31 cellular contexts compared by ENCODE assay signal in the genomic region with DNA sequence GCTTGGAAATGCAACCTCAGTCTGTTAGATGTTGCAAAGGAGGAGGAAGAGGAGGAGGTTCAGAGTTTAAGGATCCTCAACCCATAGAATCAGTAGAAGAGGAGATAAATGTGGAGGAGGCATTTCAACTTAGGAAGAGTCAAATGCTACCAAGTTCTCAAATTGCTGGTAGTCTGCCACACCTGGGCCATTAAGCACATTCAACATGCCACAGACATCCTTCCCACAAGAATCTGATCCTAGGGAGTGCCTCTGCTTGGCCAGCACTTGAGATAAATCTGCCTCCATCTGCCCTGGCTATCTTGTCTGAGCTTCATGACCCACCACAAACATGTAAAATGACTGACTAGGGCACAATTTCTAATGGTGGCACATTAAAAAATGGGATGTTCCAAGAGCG.
"Had no signal": no experiment of that assay in that cellular context is flagged by ENCODE, and none has a peak within 500 bp of the region (broad histone marks: within the 10 kb centered on the region; RNA-seq: fewer than 3 reads in every experiment).

No MANE protein-coding gene starts in this region.

- H3K79me2 ChIP-seq: parathyroid adenoma had no signal

- H3K27ac Mint-ChIP-seq: naive thymus-derived CD4-positive, alpha-beta T cell; natural killer cell; progenitor cell of endocrine pancreas; stimulated activated effector memory CD8-positive, alpha-beta T cell treated with anti-CD3 and anti-CD28 coated beads, Interleukin-12 subunit alpha, Interleukin-12 subunit beta, amount 100 ng/mL, for 72 hours; stimulated activated naive B cell treated with anti-CD40 and anti-IgM and Interleukin-4, amounts not matched to agents 10 μg/mL and 1 μg/mL and 100 μg/mL, for 72 hours; stimulated activated naive CD8-positive, alpha-beta T cell treated with anti-CD3 and anti-CD28 coated beads, Interleukin-15, amount 100 ng/mL, for 72 hours; type B pancreatic cell had no signal

- H3K36me3 Mint-ChIP-seq: naive thymus-derived CD4-positive, alpha-beta T cell; natural killer cell; stimulated activated effector memory CD8-positive, alpha-beta T cell treated with anti-CD3 and anti-CD28 coated beads, Interleukin-12 subunit alpha, Interleukin-12 subunit beta, amount 100 ng/mL, for 72 hours; stimulated activated naive B cell treated with anti-CD40 and anti-IgM and Interleukin-4, amounts not matched to agents 10 μg/mL and 1 μg/mL and 100 μg/mL, for 72 hours; type B pancreatic cell had no signal

- H3K9me3 Mint-ChIP-seq: natural killer cell; nephron; stimulated activated effector memory CD8-positive, alpha-beta T cell treated with anti-CD3 and anti-CD28 coated beads, Interleukin-12 subunit alpha, Interleukin-12 subunit beta, amount 100 ng/mL, for 72 hours; stimulated activated naive B cell treated with anti-CD40 and anti-IgM and Interleukin-4, amounts not matched to agents 10 μg/mL and 1 μg/mL and 100 μg/mL, for 72 hours; stimulated activated naive CD8-positive, alpha-beta T cell treated with anti-CD3 and anti-CD28 coated beads, Interleukin-15, amount 100 ng/mL, for 72 hours; type B pancreatic cell had no signal

- H3K36me3 ChIP-seq: ovary, right lobe of liver, sigmoid colon, spleen, suprapubic skin, tibial artery, transverse colon, upper lobe of right lung, uterus had no signal

- H3K9ac ChIP-seq: parathyroid adenoma had no signal

- H3K4me3 ChIP-seq: ovary, psoas muscle, right lobe of liver, sigmoid colon, skin epidermis, smooth muscle cell, spleen, suprapubic skin, testis, tibial artery, transverse colon, upper lobe of right lung, uterus had no signal

- ATAC-seq: naive thymus-derived CD4-positive, alpha-beta T cell; natural killer cell; psoas muscle; right cardiac atrium; right lobe of liver; stimulated activated effector memory CD8-positive, alpha-beta T cell treated with anti-CD3 and anti-CD28 coated beads, Interleukin-12 subunit alpha, Interleukin-12 subunit beta, amount 100 ng/mL, for 72 hours; stimulated activated naive B cell treated with anti-CD40 and anti-IgM and Interleukin-4, amounts not matched to agents 10 μg/mL and 1 μg/mL and 100 μg/mL, for 72 hours; stimulated activated naive CD8-positive, alpha-beta T cell treated with anti-CD3 and anti-CD28 coated beads, Interleukin-15, amount 100 ng/mL, for 72 hours; stimulated activated naive CD8-positive, alpha-beta T cell treated with anti-CD3 and anti-CD28 coated beads, Interleukin-15, Interleukin-2, amounts not matched to agents 100 U/mL and 50 U/mL, for 24 hours; upper lobe of right lung had no signal

- H3K27ac ChIP-seq: ovary, parathyroid adenoma, psoas muscle, right lobe of liver, sigmoid colon, skin epidermis, spleen, suprapubic skin, testis, tibial artery, transverse colon, upper lobe of right lung, uterus had no signal

- H3K4me1 ChIP-seq: parathyroid adenoma, psoas muscle, right lobe of liver, sigmoid colon had no signal

- H2AFZ ChIP-seq: parathyroid adenoma had no signal

- H3K4me1 Mint-ChIP-seq: stimulated activated effector memory CD8-positive, alpha-beta T cell treated with anti-CD3 and anti-CD28 coated beads, Interleukin-12 subunit alpha, Interleukin-12 subunit beta, amount 100 ng/mL, for 72 hours had no signal

- H3K4me2 ChIP-seq: smooth muscle cell had no signal

- H3K4me3 Mint-ChIP-seq: naive thymus-derived CD4-positive, alpha-beta T cell; natural killer cell; nephron; neural crest cell; stimulated activated effector memory CD8-positive, alpha-beta T cell treated with anti-CD3 and anti-CD28 coated beads, Interleukin-12 subunit alpha, Interleukin-12 subunit beta, amount 100 ng/mL, for 72 hours; stimulated activated naive B cell treated with anti-CD40 and anti-IgM and Interleukin-4, amounts not matched to agents 10 μg/mL and 1 μg/mL and 100 μg/mL, for 72 hours; stimulated activated naive CD8-positive, alpha-beta T cell treated with anti-CD3 and anti-CD28 coated beads, Interleukin-15, amount 100 ng/mL, for 72 hours; type B pancreatic cell had no signal

- H3K9me3 ChIP-seq: ovary, psoas muscle, right lobe of liver, sigmoid colon, spleen, suprapubic skin, testis, tibial artery, transverse colon, upper lobe of right lung, uterus had no signal

- H3K27me3 ChIP-seq: ovary, right lobe of liver, sigmoid colon, suprapubic skin, testis, tibial artery, transverse colon, upper lobe of right lung, uterus had no signal

- DNase-seq: naive thymus-derived CD4-positive, alpha-beta T cell; natural killer cell; occipital lobe; ovary; psoas muscle; right cardiac atrium; right lobe of liver; sigmoid colon; spleen; stimulated activated CD4-positive, alpha-beta T cell treated with anti-CD3 and anti-CD28 coated beads, Interleukin-12 subunit alpha, Interleukin-12 subunit beta, amount 100 ng/mL, for 4 hours; stimulated activated CD4-positive, alpha-beta T cell treated with anti-CD3 and anti-CD28 coated beads, Interleukin-1b, Interleukin-23, amount 100 ng/mL, for 48 hours; stimulated activated CD4-positive, alpha-beta T cell treated with anti-CD3 and anti-CD28 coated beads, Interleukin-4, amount 100 ng/mL, for 1 hour; stimulated activated CD4-positive, alpha-beta T cell treated with anti-CD3 and anti-CD28 coated beads, Interleukin-4, amount 100 ng/mL, for 4 hours; stimulated activated naive B cell treated with anti-CD40 and anti-IgM and Interleukin-4, amounts not matched to agents 10 μg/mL and 1 μg/mL and 100 μg/mL, for 72 hours; stimulated activated naive CD8-positive, alpha-beta T cell treated with anti-CD3 and anti-CD28 coated beads, Interleukin-15, amount 100 ng/mL, for 72 hours; stimulated activated naive CD8-positive, alpha-beta T cell treated with anti-CD3 and anti-CD28 coated beads, Interleukin-15, Interleukin-2, amounts not matched to agents 100 U/mL and 50 U/mL, for 24 hours; substantia nigra; testis; tibial artery; transverse colon; upper lobe of right lung; uterus had no signal
